In genomic region chr19:10820173-10820572, GRCh38 we compare ENCODE assay signal across 9 cellular contexts. TPM values are rescaled to one million over a fixed set of nuclear protein-coding genes. Genes with fewer than 3 reads are reported as not detected.
DNase-seq lines count a peak whose midpoint lies in the region; ATAC-seq and TF ChIP-seq lines count a peak whose summit lies in the region.
"Had no signal": no experiment of that assay in that cellular context is flagged by ENCODE, and none has a peak within 500 bp of the region (broad histone marks: within the 10 kb centered on the region; RNA-seq: fewer than 3 reads in every experiment).

No MANE protein-coding gene starts in this region.

- peak overlapping the region; percentile 61 for H3K27ac Mint-ChIP-seq in activated T-cell treated with anti-CD3 and anti-CD28 coated beads, Interleukin-2, amount 50 U/mL, for 72 hours
- peak overlapping the region; percentile 0 for H3K27ac Mint-ChIP-seq in stimulated activated memory B cell treated with anti-CD40 and anti-IgM and Interleukin-4, amounts not matched to agents 10 μg/mL and 1 μg/mL and 100 μg/mL, for 72 hours

- ATAC-seq in activated T-cell treated with anti-CD3 and anti-CD28 coated beads, Interleukin-2, amount 50 U/mL, for 72 hours (replicated peaks in 1 of 2): peak; percentile 34 to 36
- peak; percentile 48 for ATAC-seq in stimulated activated memory B cell treated with anti-CD40 and anti-IgM and Interleukin-4, amounts not matched to agents 10 μg/mL and 1 μg/mL and 100 μg/mL, for 72 hours
- no peak for ATAC-seq in GM18520 (IDR thresholded peaks at IDR 0.05; ENCODE audit: unreplicated experiment)

- H3K9me3 Mint-ChIP-seq in activated T-cell treated with anti-CD3 and anti-CD28 coated beads, Interleukin-2, amount 50 U/mL, for 72 hours: no peaks in the 10 kb centered on the region
- no peaks in the 10 kb centered on the region for H3K9me3 Mint-ChIP-seq in stimulated activated memory B cell treated with anti-CD40 and anti-IgM and Interleukin-4, amounts not matched to agents 10 μg/mL and 1 μg/mL and 100 μg/mL, for 72 hours

- H3K4me1 ChIP-seq in Peyer's patch: no peaks in the 10 kb centered on the region

- H3K4me1 Mint-ChIP-seq in activated T-cell treated with anti-CD3 and anti-CD28 coated beads, Interleukin-2, amount 50 U/mL, for 72 hours (ENCODE audit: low read depth): no peaks in the 10 kb centered on the region
- no peaks in the 10 kb centered on the region for H3K4me1 Mint-ChIP-seq in stimulated activated memory B cell treated with anti-CD40 and anti-IgM and Interleukin-4, amounts not matched to agents 10 μg/mL and 1 μg/mL and 100 μg/mL, for 72 hours

- no peak overlapping the region for H3K4me3 ChIP-seq in Peyer's patch
- no peak overlapping the region for H3K4me3 ChIP-seq in fibroblast of mammary gland (ENCODE audit: control insufficient read depth, low read depth, low read length)

- TF ChIP-seq CTCF in Peyer's patch (IDR thresholded peaks at IDR 0.05) (peak in 4 of 6 experiments; percentile 20 to 31 (median 26)), fibroblast of mammary gland (conservative IDR thresholded peaks at IDR 0.05; ENCODE audit: control insufficient read depth, insufficient read depth, low read depth, low read length) (peak; percentile 34)

- no peaks in the 10 kb centered on the region for H3K27me3 ChIP-seq in Peyer's patch

- peaks cover 9 to 18% of the 10 kb centered on the region in 2 donors for H3K36me3 Mint-ChIP-seq in activated T-cell treated with anti-CD3 and anti-CD28 coated beads, Interleukin-2, amount 50 U/mL, for 72 hours (ENCODE audit: insufficient read depth in 2 of 2)
- peaks cover 39% of the 10 kb centered on the region for H3K36me3 Mint-ChIP-seq in stimulated activated memory B cell treated with anti-CD40 and anti-IgM and Interleukin-4, amounts not matched to agents 10 μg/mL and 1 μg/mL and 100 μg/mL, for 72 hours

- H3K36me3 ChIP-seq in Peyer's patch: peaks cover 0 to 98% (median 0%) of the 10 kb centered on the region in 3 donors

- no peak overlapping the region for H3K27ac ChIP-seq in Peyer's patch

- H3K4me3 Mint-ChIP-seq in activated T-cell treated with anti-CD3 and anti-CD28 coated beads, Interleukin-2, amount 50 U/mL, for 72 hours: no peak overlapping the region
- H3K4me3 Mint-ChIP-seq in stimulated activated memory B cell treated with anti-CD40 and anti-IgM and Interleukin-4, amounts not matched to agents 10 μg/mL and 1 μg/mL and 100 μg/mL, for 72 hours: no peak overlapping the region

- DNase-seq in activated T-cell treated with anti-CD3 and anti-CD28 coated beads, Interleukin-2, amount 50 U/mL, for 72 hours: no peak
- no peak for DNase-seq in activated T-cell treated with anti-CD3 and anti-CD28 coated beads, Interleukin-2, amount 50 U/mL, for 48 hours
- DNase-seq in Peyer's patch (no peak), fibroblast of mammary gland (ENCODE audit: low read depth) (no peak), NCI-H345 treated with DMSO at 0.1 percent for 48 hours (lab: John Stamatoyannopoulos, UW; ENCODE audit: unreplicated experiment) (no peak)
- no peak for DNase-seq in activated CD8-positive, alpha-beta memory T cell treated with anti-CD3 and anti-CD28 coated beads, Interleukin-2, amount 50 U/mL, for 4 hours
- DNase-seq: NCI-H1694 had no signal

- no peak for TF ChIP-seq POLR2A in Peyer's patch (IDR thresholded peaks at IDR 0.05)

- no peaks in the 10 kb centered on the region for H3K27me3 Mint-ChIP-seq in activated T-cell treated with anti-CD3 and anti-CD28 coated beads, Interleukin-2, amount 50 U/mL, for 72 hours (ENCODE audit: low read depth)
- H3K27me3 Mint-ChIP-seq in stimulated activated memory B cell treated with anti-CD40 and anti-IgM and Interleukin-4, amounts not matched to agents 10 μg/mL and 1 μg/mL and 100 μg/mL, for 72 hours: no peaks in the 10 kb centered on the region

- H3K9me3 ChIP-seq in Peyer's patch: no peaks in the 10 kb centered on the region

RNA-seq across cellular contexts. Expression of gene TMED1, which starts 15.8 kb away (rescaled TPM):
- total RNA-seq in activated T-cell treated with anti-CD3 and anti-CD28 coated beads, Interleukin-2, amount 50 U/mL, for 72 hours: 10 to 100 TPM; 19.6 to 21.1 TPM
- total RNA-seq in Peyer's patch: 10 to 100 TPM; 11.6 to 18.4 (median 16.0) TPM

RNA-seq across cellular contexts. Expression of gene C19orf38, which starts 28.0 kb away (rescaled TPM):
- 1 to 10 TPM; 6.2 to 9.9 TPM for total RNA-seq in activated T-cell treated with anti-CD3 and anti-CD28 coated beads, Interleukin-2, amount 50 U/mL, for 72 hours
- 10 to 100 TPM in 1 of 4 donors, not detected in 3; 20.6 TPM for total RNA-seq in Peyer's patch

RNA-seq across cellular contexts. Expression of gene CARM1, which starts 51.2 kb away (rescaled TPM):
- 10 to 100 TPM; 85.0 to 99.5 TPM for total RNA-seq in activated T-cell treated with anti-CD3 and anti-CD28 coated beads, Interleukin-2, amount 50 U/mL, for 72 hours
- total RNA-seq in Peyer's patch: 10 to 100 TPM; 23.8 to 40.6 (median 29.7) TPM
